In genomic region chr9:129235041-129235930, GRCh38 we compare ENCODE assay signal across 15 cellular contexts. TPM values are rescaled to one million over a fixed set of nuclear protein-coding genes. Genes with fewer than 3 reads are reported as not detected.
DNase-seq lines count a peak whose midpoint lies in the region; ATAC-seq and TF ChIP-seq lines count a peak whose summit lies in the region.
"Had no signal": no experiment of that assay in that cellular context is flagged by ENCODE, and none has a peak within 500 bp of the region (broad histone marks: within the 10 kb centered on the region; RNA-seq: fewer than 3 reads in every experiment).

No MANE protein-coding gene starts in this region.

- peak overlapping the region; percentile 92 for H3K27ac Mint-ChIP-seq in activated naive CD4-positive, alpha-beta T cell treated with anti-CD3 and anti-CD28 coated beads, Interleukin-2, amount 10 ng/mL, durations not matched to agents 7 days and 5 days
- peak overlapping the region in 1 of 2 donors; percentile 81 for H3K27ac Mint-ChIP-seq in activated naive CD4-positive, alpha-beta T cell treated with anti-CD3 and anti-CD28 coated beads, Interleukin-2, amount 50 U/mL, for 72 hours
- H3K27ac Mint-ChIP-seq: activated B cell treated with CpG ODN at 0.5 μM for 24 hours had no signal

- intact Hi-C loops in spleen (cut with DNase I; ENCODE audit: low total_unique reads) = no loop called here

- peaks cover 0 to 3% (median 0%) of the 10 kb centered on the region in 7 donors for H3K27me3 ChIP-seq in spleen (replicated peaks in 1 of 7)
- H3K27me3 ChIP-seq: pancreas, uterus had no signal

- H3K27ac ChIP-seq in KOPT-K1 (ENCODE audit: low read depth, low read length, poor library complexity, severe bottlenecking) = peak overlapping the region; percentile 62
- peak overlapping the region; percentile 2 for H3K27ac ChIP-seq in caudate nucleus (ENCODE audit: low read depth, low read length)
- peak overlapping the region in 3 of 8 donors; percentile 51 to 65 (median 53) for H3K27ac ChIP-seq in spleen
- H3K27ac ChIP-seq: pancreas, uterus had no signal

- H3K4me3 ChIP-seq in spleen = peak overlapping the region in 1 of 8 donors; percentile 51
- H3K4me3 ChIP-seq: pancreas, uterus had no signal

- peaks cover 57% of the 10 kb centered on the region for H3K4me1 Mint-ChIP-seq in activated naive CD4-positive, alpha-beta T cell treated with anti-CD3 and anti-CD28 coated beads, Interleukin-2, amount 10 ng/mL, durations not matched to agents 7 days and 5 days

- H3K27me3 Mint-ChIP-seq in activated naive CD4-positive, alpha-beta T cell treated with anti-CD3 and anti-CD28 coated beads, Interleukin-2, amount 10 ng/mL, durations not matched to agents 7 days and 5 days = peaks cover 11% of the 10 kb centered on the region

- CTCF ChIA-PET in activated naive CD4-positive, alpha-beta T cell treated with anti-CD3 and anti-CD28 coated beads, Interleukin-2, amount 10 ng/mL, durations not matched to agents 7 days and 5 days (lab: Charles Lee) = interaction anchor here (3.7 kb wide), 1 partner anchor 61 kb away, joined by 12 read pairs; no protein-coding TSS in a partner anchor

- no peak for DNase-seq in activated naive CD4-positive, alpha-beta T cell treated with anti-CD3 and anti-CD28 coated beads, Interleukin-2, amount 10 ng/mL, durations not matched to agents 7 days and 5 days
- no peak for DNase-seq in activated naive CD4-positive, alpha-beta T cell treated with anti-CD3 and anti-CD28 coated beads, Interleukin-2, amount 50 U/mL, for 72 hours (ENCODE audit: low spot score in 2 of 2)
- DNase-seq in caudate nucleus (lab: John Stamatoyannopoulos, UW) (no peak), spleen (peak; percentile 70), HCEC 1CT (no peak), NCI-H146 treated with DMSO at 0.1 percent for 48 hours (lab: John Stamatoyannopoulos, UW; ENCODE audit: unreplicated experiment) (no peak)
- DNase-seq: activated B cell treated with CpG ODN at 0.5 μM for 24 hours, dermis blood vessel endothelial cell, head of caudate nucleus, NCI-H1092 treated with DMSO at 0.1 percent for 48 hours had no signal

- H3K36me3 Mint-ChIP-seq in activated naive CD4-positive, alpha-beta T cell treated with anti-CD3 and anti-CD28 coated beads, Interleukin-2, amount 10 ng/mL, durations not matched to agents 7 days and 5 days = peaks cover 5% of the 10 kb centered on the region
- peaks cover 0 to 14% of the 10 kb centered on the region in 2 donors for H3K36me3 Mint-ChIP-seq in activated naive CD4-positive, alpha-beta T cell treated with anti-CD3 and anti-CD28 coated beads, Interleukin-2, amount 50 U/mL, for 72 hours

- no peak for TF ChIP-seq CTCF in spleen (IDR thresholded peaks at IDR 0.05 in 8 of 11, conservative IDR thresholded peaks at IDR 0.05 in 3 of 11)

- H3K9me3 Mint-ChIP-seq in activated naive CD4-positive, alpha-beta T cell treated with anti-CD3 and anti-CD28 coated beads, Interleukin-2, amount 10 ng/mL, durations not matched to agents 7 days and 5 days = peaks cover 19% of the 10 kb centered on the region
- H3K9me3 Mint-ChIP-seq in activated naive CD4-positive, alpha-beta T cell treated with anti-CD3 and anti-CD28 coated beads, Interleukin-2, amount 50 U/mL, for 72 hours = peaks cover 7 to 14% of the 10 kb centered on the region in 2 donors

- H3K9me3 ChIP-seq in KOPT-K1 (ENCODE audit: insufficient read depth, low read length, poor library complexity, severe bottlenecking) (peaks cover 7% of the 10 kb centered on the region), spleen (peaks cover 0 to 15% (median 3%) of the 10 kb centered on the region in 8 donors)
- H3K9me3 ChIP-seq: pancreas, uterus had no signal

- TF ChIP-seq POLR2A in spleen (IDR thresholded peaks at IDR 0.05) = no peak

- H3K4me1 ChIP-seq in spleen = peaks cover 0 to 33% (median 20%) of the 10 kb centered on the region in 6 donors
- H3K4me1 ChIP-seq: pancreas had no signal

- no peak overlapping the region for H3K4me3 Mint-ChIP-seq in activated naive CD4-positive, alpha-beta T cell treated with anti-CD3 and anti-CD28 coated beads, Interleukin-2, amount 10 ng/mL, durations not matched to agents 7 days and 5 days
- H3K4me3 Mint-ChIP-seq: activated B cell treated with CpG ODN at 0.5 μM for 24 hours had no signal

- H3K36me3 ChIP-seq in KOPT-K1 (ENCODE audit: insufficient read depth, low read length) = no peaks in the 10 kb centered on the region
- H3K36me3 ChIP-seq in spleen = no peaks in the 10 kb centered on the region
- H3K36me3 ChIP-seq: pancreas, uterus had no signal

- no peak for ATAC-seq in activated naive CD4-positive, alpha-beta T cell treated with anti-CD3 and anti-CD28 coated beads, Interleukin-2, amount 50 U/mL, for 72 hours
- ATAC-seq in HG03469 (IDR thresholded peaks at IDR 0.05; ENCODE audit: unreplicated experiment) = no peak
- ATAC-seq: esophagus mucosa, pancreas had no signal

- 84 to 89% (median 87%) methylated on average over 16 to 18 of the region's 18 CpGs for WGBS in spleen, 5 donors

RNA-seq across cellular contexts. Expression of gene IER5L, which starts 57.2 kb away (rescaled TPM):
- 1 to 10 TPM; 3.6 to 5.7 TPM for total RNA-seq in activated naive CD4-positive, alpha-beta T cell treated with anti-CD3 and anti-CD28 coated beads, Interleukin-2, amount 50 U/mL, for 72 hours
- total RNA-seq in spleen = 10 to 100 TPM in 2 of 7 donors, 1 to 10 TPM in 5; 3.9 to 10.4 (median 8.7) TPM
- 10 to 100 TPM in 1 of 3 donors, 1 to 10 TPM in 2; 6.9 to 14.0 (median 7.7) TPM for polyA plus RNA-seq in spleen
